ENCODE assay signal across 21 cellular contexts in the genomic region with DNA sequence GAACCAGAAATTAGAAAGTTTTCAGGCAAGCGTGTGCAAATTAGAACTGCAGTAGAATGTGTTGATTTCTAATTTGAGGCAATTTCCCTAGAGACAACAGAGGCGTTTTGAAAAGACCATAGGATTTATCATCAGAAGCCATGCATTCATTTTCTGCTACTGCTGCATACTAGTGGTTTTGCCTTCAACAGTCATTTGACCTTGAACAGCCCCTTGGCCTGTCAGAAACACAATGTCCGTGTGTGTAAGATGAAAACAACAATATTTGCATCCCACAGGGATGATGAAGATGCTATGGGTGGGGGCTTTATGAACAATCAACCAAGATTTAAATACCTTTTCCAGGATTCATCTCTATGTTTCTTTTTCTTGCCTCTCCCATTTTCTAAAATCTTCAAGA.
"Had no signal": no experiment of that assay in that cellular context is flagged by ENCODE, and none has a peak within 500 bp of the region (broad histone marks: within the 10 kb centered on the region; RNA-seq: fewer than 3 reads in every experiment).

No MANE protein-coding gene starts in this region.

- FAIRE-seq: frontal cortex had no signal

- DNase-seq: colonic mucosa; dermis blood vessel endothelial cell; esophagus squamous epithelium; heart left ventricle; hippocampal formation; islet precursor cell; lower lobe of right lung; nucleus accumbens; ovary; stimulated activated CD4-positive, alpha-beta T cell treated with anti-CD3 and anti-CD28 coated beads, Interleukin-15, amount 100 ng/mL, for 24 hours; stimulated activated CD4-positive, alpha-beta T cell treated with anti-CD3 and anti-CD28 coated beads, Interleukin-1b, Interleukin-23, amount 100 ng/mL, for 48 hours; stimulated activated CD4-positive, alpha-beta T cell treated with anti-CD3 and anti-CD28 coated beads, Interleukin-4, amount 100 ng/mL, for 24 hours; stimulated activated naive B cell treated with anti-CD40 and anti-IgM and Interleukin-4, amounts not matched to agents 10 μg/mL and 1 μg/mL and 100 μg/mL, for 72 hours; stimulated activated naive CD8-positive, alpha-beta T cell treated with anti-CD3 and anti-CD28 coated beads, Interleukin-15, amount 100 ng/mL, for 72 hours; testis; upper lobe of right lung had no signal

- H3K4me3 ChIP-seq: colonic mucosa, esophagus squamous epithelium, heart left ventricle, lower lobe of right lung, neural progenitor cell, ovary, right atrium auricular region, testis, tibial nerve, upper lobe of right lung, vagina had no signal
